Comparison of ENCODE assay signal across 1 cellular context in the genomic region with DNA sequence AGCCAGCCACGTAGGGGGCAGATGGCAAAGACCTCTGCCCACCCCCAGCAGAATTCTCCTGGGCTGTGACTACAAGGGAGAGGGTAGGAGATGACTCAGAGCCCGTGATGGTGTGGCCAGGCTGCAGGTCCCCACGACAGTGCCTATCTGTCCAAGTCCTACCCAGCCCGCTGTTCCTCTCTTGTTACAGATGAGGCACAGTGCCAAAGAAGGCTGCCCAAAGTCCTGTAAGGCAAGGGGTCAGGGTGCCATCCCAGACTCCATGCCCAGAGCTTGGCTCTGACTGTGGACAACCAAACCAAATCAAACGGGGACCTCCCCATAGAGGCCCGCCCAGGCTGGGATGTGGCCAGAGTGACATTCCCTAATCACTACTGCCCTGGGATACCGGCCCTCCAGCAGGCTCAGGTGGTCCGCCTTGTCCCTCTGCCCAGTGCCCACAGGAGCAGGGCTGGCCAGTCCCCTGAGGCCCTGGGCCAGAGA.
TF ChIP-seq lines count a peak whose summit lies in the region.

No MANE protein-coding gene starts in this region.

TF ChIP-seq in HepG2, 621 proteins besides CTCF, POLR2A, EP300 and RAD21:
- peak; percentile 57 for TF ChIP-seq XRCC5 (optimal IDR thresholded peaks at IDR 0.05; ENCODE audit: low read length)
- TF ChIP-seq KDM2A (CRISPR knock-in tag; IDR thresholded peaks at IDR 0.05; ENCODE audit: borderline replicate concordance, low read depth): peak; percentile 9; the same call in 1 of the 2 replicates
- 0 out of 4 replicates have a peak, but pooled peaks of 1 of the 2 experiments have one; percentile 2 for TF ChIP-seq NR2F1 (CRISPR knock-in tag; IDR thresholded peaks at IDR 0.05)
- TF ChIP-seq, protein P1, sequence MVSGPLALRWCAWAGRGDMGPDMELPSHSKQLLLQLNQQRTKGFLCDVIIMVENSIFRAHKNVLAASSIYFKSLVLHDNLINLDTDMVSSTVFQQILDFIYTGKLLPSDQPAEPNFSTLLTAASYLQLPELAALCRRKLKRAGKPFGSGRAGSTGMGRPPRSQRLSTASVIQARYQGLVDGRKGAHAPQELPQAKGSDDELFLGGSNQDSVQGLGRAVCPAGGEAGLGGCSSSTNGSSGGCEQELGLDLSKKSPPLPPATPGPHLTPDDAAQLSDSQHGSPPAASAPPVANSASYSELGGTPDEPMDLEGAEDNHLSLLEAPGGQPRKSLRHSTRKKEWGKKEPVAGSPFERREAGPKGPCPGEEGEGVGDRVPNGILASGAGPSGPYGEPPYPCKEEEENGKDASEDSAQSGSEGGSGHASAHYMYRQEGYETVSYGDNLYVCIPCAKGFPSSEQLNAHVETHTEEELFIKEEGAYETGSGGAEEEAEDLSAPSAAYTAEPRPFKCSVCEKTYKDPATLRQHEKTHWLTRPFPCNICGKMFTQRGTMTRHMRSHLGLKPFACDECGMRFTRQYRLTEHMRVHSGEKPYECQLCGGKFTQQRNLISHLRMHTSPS (CRISPR knock-in tag; IDR thresholded peaks at IDR 0.05; ENCODE audit: low read depth): peak; percentile 93
- TF ChIP-seq SMAD1 (CRISPR knock-in tag; IDR thresholded peaks at IDR 0.05; ENCODE audit: borderline replicate concordance, low read depth): no peak
- TF ChIP-seq TAF1 (CRISPR knock-in tag; IDR thresholded peaks at IDR 0.05): 0 out of 2 replicates have a peak, but pooled peaks have one; percentile 13
- peak; percentile 32 for TF ChIP-seq ZNF687 (CRISPR knock-in tag; IDR thresholded peaks at IDR 0.05)
- 0 out of 2 replicates have a peak, but pooled peaks have one; percentile 32 for TF ChIP-seq ZNF598 (CRISPR knock-in tag; IDR thresholded peaks at IDR 0.05; ENCODE audit: borderline replicate concordance)
- 0 out of 2 replicates have a peak, but pooled peaks have one; percentile 13 for TF ChIP-seq PATZ1 (CRISPR knock-in tag; IDR thresholded peaks at IDR 0.05)
- TF ChIP-seq, protein P2, sequence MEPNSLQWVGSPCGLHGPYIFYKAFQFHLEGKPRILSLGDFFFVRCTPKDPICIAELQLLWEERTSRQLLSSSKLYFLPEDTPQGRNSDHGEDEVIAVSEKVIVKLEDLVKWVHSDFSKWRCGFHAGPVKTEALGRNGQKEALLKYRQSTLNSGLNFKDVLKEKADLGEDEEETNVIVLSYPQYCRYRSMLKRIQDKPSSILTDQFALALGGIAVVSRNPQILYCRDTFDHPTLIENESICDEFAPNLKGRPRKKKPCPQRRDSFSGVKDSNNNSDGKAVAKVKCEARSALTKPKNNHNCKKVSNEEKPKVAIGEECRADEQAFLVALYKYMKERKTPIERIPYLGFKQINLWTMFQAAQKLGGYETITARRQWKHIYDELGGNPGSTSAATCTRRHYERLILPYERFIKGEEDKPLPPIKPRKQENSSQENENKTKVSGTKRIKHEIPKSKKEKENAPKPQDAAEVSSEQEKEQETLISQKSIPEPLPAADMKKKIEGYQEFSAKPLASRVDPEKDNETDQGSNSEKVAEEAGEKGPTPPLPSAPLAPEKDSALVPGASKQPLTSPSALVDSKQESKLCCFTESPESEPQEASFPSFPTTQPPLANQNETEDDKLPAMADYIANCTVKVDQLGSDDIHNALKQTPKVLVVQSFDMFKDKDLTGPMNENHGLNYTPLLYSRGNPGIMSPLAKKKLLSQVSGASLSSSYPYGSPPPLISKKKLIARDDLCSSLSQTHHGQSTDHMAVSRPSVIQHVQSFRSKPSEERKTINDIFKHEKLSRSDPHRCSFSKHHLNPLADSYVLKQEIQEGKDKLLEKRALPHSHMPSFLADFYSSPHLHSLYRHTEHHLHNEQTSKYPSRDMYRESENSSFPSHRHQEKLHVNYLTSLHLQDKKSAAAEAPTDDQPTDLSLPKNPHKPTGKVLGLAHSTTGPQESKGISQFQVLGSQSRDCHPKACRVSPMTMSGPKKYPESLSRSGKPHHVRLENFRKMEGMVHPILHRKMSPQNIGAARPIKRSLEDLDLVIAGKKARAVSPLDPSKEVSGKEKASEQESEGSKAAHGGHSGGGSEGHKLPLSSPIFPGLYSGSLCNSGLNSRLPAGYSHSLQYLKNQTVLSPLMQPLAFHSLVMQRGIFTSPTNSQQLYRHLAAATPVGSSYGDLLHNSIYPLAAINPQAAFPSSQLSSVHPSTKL (CRISPR knock-in tag; IDR thresholded peaks at IDR 0.05): 0 out of 2 replicates have a peak, but pooled peaks have one; percentile 15
- no peak for TF ChIP-seq PHB2 (IDR thresholded peaks at IDR 0.05; ENCODE audit: partially characterized antibody)
- no peak for TF ChIP-seq FOXP1 (IDR thresholded peaks at IDR 0.05)
- TF ChIP-seq FOXP1 (CRISPR knock-in tag; IDR thresholded peaks at IDR 0.05): no peak
- no peak for TF ChIP-seq PHF21A (CRISPR knock-in tag; IDR thresholded peaks at IDR 0.05)
- no peak for TF ChIP-seq ZHX1 (CRISPR knock-in tag; IDR thresholded peaks at IDR 0.05; ENCODE audit: low read depth)
- 0 out of 2 replicates have a peak, but pooled peaks have one; percentile 23 for TF ChIP-seq ZNF296 (CRISPR knock-in tag; conservative IDR thresholded peaks at IDR 0.05)
- TF ChIP-seq ZNF121 (CRISPR knock-in tag; IDR thresholded peaks at IDR 0.05): peak; percentile 30; the same call in 1 of the 2 replicates
- TF ChIP-seq FOSL2 (CRISPR knock-in tag; IDR thresholded peaks at IDR 0.05): peak; percentile 81
- TF ChIP-seq HMGXB4 (CRISPR knock-in tag; IDR thresholded peaks at IDR 0.05; ENCODE audit: borderline replicate concordance in 1 of 2, low read depth in 1 of 2): no peak
- TF ChIP-seq SALL1 (CRISPR knock-in tag; IDR thresholded peaks at IDR 0.05): peak; percentile 31; the same call in 1 of the 2 replicates
- TF ChIP-seq HNRNPL (IDR thresholded peaks at IDR 0.05; ENCODE audit: low read depth, low read length): peak; percentile 93
- TF ChIP-seq ERF (CRISPR knock-in tag; IDR thresholded peaks at IDR 0.05): peak; percentile 18; the same call in 1 of the 2 replicates
- TF ChIP-seq NRL (CRISPR knock-in tag; IDR thresholded peaks at IDR 0.05; ENCODE audit: borderline replicate concordance): peak; percentile 35; the same call in 1 of the 2 replicates
- TF ChIP-seq ETV6 (CRISPR knock-in tag; conservative IDR thresholded peaks at IDR 0.05): 0 out of 2 replicates have a peak, but pooled peaks have one; percentile 23
